In genomic region chr13:85930108-85930507, GRCh38 we compare ENCODE assay signal across 8 cellular contexts.
"Had no signal": no experiment of that assay in that cellular context is flagged by ENCODE, and none has a peak within 500 bp of the region (broad histone marks: within the 10 kb centered on the region; RNA-seq: fewer than 3 reads in every experiment).

No MANE protein-coding gene starts in this region.

- H2AFZ ChIP-seq: GM23338 had no signal

- FAIRE-seq: H1, H54, HTR-8/SVneo, K562 had no signal

- ATAC-seq: GM23338, K562 had no signal

- H3K4me2 ChIP-seq: GM23338 had no signal

- DNase-seq: H9, HCEC 1CT, IMR-90 had no signal

- H3K4me3 ChIP-seq: GM23338, K562 had no signal
